In genomic region chr12:9848899-9849298, GRCh38 we compare ENCODE assay signal across 23 cellular contexts. TPM values are rescaled to one million over a fixed set of nuclear protein-coding genes. Genes with fewer than 3 reads are reported as not detected.
A peak's percentile ranks its signal among the peaks of the same experiment; 100 is the strongest.
DNase-seq lines count a peak whose midpoint lies in the region; ATAC-seq, FAIRE-seq and TF ChIP-seq lines count a peak whose summit lies in the region.
"Had no signal": no experiment of that assay in that cellular context is flagged by ENCODE, and none has a peak within 500 bp of the region (broad histone marks: within the 10 kb centered on the region; RNA-seq: fewer than 3 reads in every experiment).

No MANE protein-coding gene starts in this region.

- no peak overlapping the region for H2BK15ac ChIP-seq in H9 (ENCODE audit: low read depth, low read length)

- H4K5ac ChIP-seq in H9 (ENCODE audit: insufficient read length, low read depth, low read length) = no peak overlapping the region

- H3K9me3 ChIP-seq in H9 (ENCODE audit: control insufficient read depth, low read depth, low read length) (no peaks in the 10 kb centered on the region), kidney (ENCODE audit: control insufficient read depth in 1 of 2, low read length in 2 of 2) (no peaks in the 10 kb centered on the region), BE2C (no peaks in the 10 kb centered on the region)
- H3K9me3 ChIP-seq in CD8-positive, alpha-beta memory T cell (ENCODE audit: low read length) = no peaks in the 10 kb centered on the region
- H3K9me3 ChIP-seq: BLaER1 had no signal

- FAIRE-seq in kidney (lab: Jason Lieb, UNC) = no peak
- FAIRE-seq: D721Med, GM12878, H1 had no signal

- peaks cover 1% of the 10 kb centered on the region; the same call in 1 of the 2 replicates for H3K27me3 Mint-ChIP-seq in H9 (ENCODE audit: low read depth)
- no peaks in the 10 kb centered on the region for H3K27me3 Mint-ChIP-seq in central memory CD8-positive, alpha-beta T cell
- no peaks in the 10 kb centered on the region for H3K27me3 Mint-ChIP-seq in natural killer cell treated with Interleukin-12 subunit alpha and Interleukin-12 subunit beta and Interleukin-15 and Interleukin-18, amount 100 ng/mL, for 72 hours
- no peaks in the 10 kb centered on the region for H3K27me3 Mint-ChIP-seq in CD8-positive, alpha-beta memory T cell
- H3K27me3 Mint-ChIP-seq in stimulated activated naive B cell treated with anti-CD40 and anti-IgM and Interleukin-4, amounts not matched to agents 10 μg/mL and 1 μg/mL and 100 μg/mL, for 72 hours = peaks cover 0 to 4% of the 10 kb centered on the region in 2 donors

- no peak overlapping the region for H2AFZ ChIP-seq in H9 (ENCODE audit: low read length)

- H3K4me1 ChIP-seq in H9 (ENCODE audit: insufficient read depth, low read length) (no peaks in the 10 kb centered on the region; the same call in 1 of the 2 replicates), kidney (ENCODE audit: control insufficient read depth in 1 of 2, insufficient read depth in 1 of 2, low read depth in 1 of 2, low read length in 2 of 2) (no peaks in the 10 kb centered on the region), BE2C (no peaks in the 10 kb centered on the region)
- peaks cover 2% of the 10 kb centered on the region for H3K4me1 ChIP-seq in CD8-positive, alpha-beta memory T cell (ENCODE audit: insufficient read depth, low read length)
- H3K4me1 ChIP-seq: BLaER1 had no signal

- POLR2A ChIA-PET in CD8-positive, alpha-beta memory T cell (lab: Charles Lee) = interaction anchor here (0.6 to 1.1 kb wide), 2 partner anchors 20 to 131 kb away, joined by 3 to 4 read pairs; partner anchors contain the start of gene CLEC2B

- H3T11ph ChIP-seq in H9 (ENCODE audit: low read length) = no peak overlapping the region

- H3K18ac ChIP-seq in H9 (ENCODE audit: insufficient read length, low read depth, low read length) = no peak overlapping the region

- no peak overlapping the region for H3K4me3 Mint-ChIP-seq in H9
- peak overlapping the region; percentile 28 for H3K4me3 Mint-ChIP-seq in central memory CD8-positive, alpha-beta T cell
- H3K4me3 Mint-ChIP-seq in natural killer cell treated with Interleukin-12 subunit alpha and Interleukin-12 subunit beta and Interleukin-15 and Interleukin-18, amount 100 ng/mL, for 72 hours = peak overlapping the region; percentile 81
- no peak overlapping the region for H3K4me3 Mint-ChIP-seq in CD8-positive, alpha-beta memory T cell
- no peak overlapping the region for H3K4me3 Mint-ChIP-seq in stimulated activated naive B cell treated with anti-CD40 and anti-IgM and Interleukin-4, amounts not matched to agents 10 μg/mL and 1 μg/mL and 100 μg/mL, for 72 hours
- H3K4me3 Mint-ChIP-seq: CD4-positive, CD25-positive, alpha-beta regulatory T cell; CD8-positive, alpha-beta T cell had no signal

- peaks cover 10% of the 10 kb centered on the region in 2 experiments for H3K4me1 Mint-ChIP-seq in H9
- H3K4me1 Mint-ChIP-seq in central memory CD8-positive, alpha-beta T cell = peaks cover 42% of the 10 kb centered on the region
- H3K4me1 Mint-ChIP-seq in natural killer cell treated with Interleukin-12 subunit alpha and Interleukin-12 subunit beta and Interleukin-15 and Interleukin-18, amount 100 ng/mL, for 72 hours (ENCODE audit: low read depth in 2 of 2) = peaks cover 63 to 74% of the 10 kb centered on the region in 2 donors
- peaks cover 12 to 20% (median 18%) of the 10 kb centered on the region in 3 donors for H3K4me1 Mint-ChIP-seq in CD8-positive, alpha-beta memory T cell
- no peaks in the 10 kb centered on the region for H3K4me1 Mint-ChIP-seq in stimulated activated naive B cell treated with anti-CD40 and anti-IgM and Interleukin-4, amounts not matched to agents 10 μg/mL and 1 μg/mL and 100 μg/mL, for 72 hours

- H4K20me1 ChIP-seq in H9 (ENCODE audit: control insufficient read depth, insufficient read depth, insufficient read length) = no peaks in the 10 kb centered on the region
- H4K20me1 ChIP-seq: BLaER1 had no signal

- no peak overlapping the region for H2BK20ac ChIP-seq in H9 (ENCODE audit: low read depth, low read length, poor library complexity, severe bottlenecking)

- H2BK5ac ChIP-seq in H9 (ENCODE audit: insufficient read length, low read length) = no peak overlapping the region

- no peaks in the 10 kb centered on the region for H3K9me3 Mint-ChIP-seq in H9
- H3K9me3 Mint-ChIP-seq in central memory CD8-positive, alpha-beta T cell = peaks cover 20% of the 10 kb centered on the region
- peaks cover 15% of the 10 kb centered on the region for H3K9me3 Mint-ChIP-seq in natural killer cell treated with Interleukin-12 subunit alpha and Interleukin-12 subunit beta and Interleukin-15 and Interleukin-18, amount 100 ng/mL, for 72 hours
- H3K9me3 Mint-ChIP-seq in CD8-positive, alpha-beta memory T cell = peaks cover 24 to 43% (median 35%) of the 10 kb centered on the region in 5 donors
- H3K9me3 Mint-ChIP-seq in stimulated activated naive B cell treated with anti-CD40 and anti-IgM and Interleukin-4, amounts not matched to agents 10 μg/mL and 1 μg/mL and 100 μg/mL, for 72 hours = peaks cover 15% of the 10 kb centered on the region in 2 donors

- no peak overlapping the region for H4K8ac ChIP-seq in H9 (replicated peaks; ENCODE audit: insufficient read length, low read depth, low read length)

- H3K79me1 ChIP-seq in H9 (ENCODE audit: insufficient read depth, low read depth, low read length, poor library complexity, severe bottlenecking) = no peaks in the 10 kb centered on the region

- intact Hi-C loops in kidney (cut with DNase I) = no loop called here

- H3K27ac ChIP-seq in H9 (ENCODE audit: insufficient read length, low read depth, low read length) = no peak overlapping the region
- H3K27ac ChIP-seq in kidney (ENCODE audit: low read depth in 2 of 2, low read length in 2 of 2) = no peak overlapping the region
- no peak overlapping the region for H3K27ac ChIP-seq in CD8-positive, alpha-beta memory T cell (ENCODE audit: low read depth, low read length)
- H3K27ac ChIP-seq: BLaER1, C4-2B had no signal

- WGBS in H9 (ENCODE audit: extremely low coverage, insufficient read length, low lambda C conversion rate) = no CpG with 5 or more reads among the region's 5 CpGs

- TF ChIP-seq CTCF in H9 (conservative IDR thresholded peaks at IDR 0.05) = no peak
- TF ChIP-seq CTCF in kidney (IDR thresholded peaks at IDR 0.05; ENCODE audit: borderline replicate concordance, extremely low read depth, insufficient read depth) = no peak
- no peak for TF ChIP-seq CTCF in BE2C (IDR thresholded peaks at IDR 0.05; ENCODE audit: low read depth, low read length)

- H3K23ac ChIP-seq in H9 (ENCODE audit: insufficient read length, low read depth, low read length) = no peak overlapping the region

- no peak overlapping the region for H4K91ac ChIP-seq in H9 (ENCODE audit: insufficient read length, low read depth, low read length)

- no peak overlapping the region for H3K9ac ChIP-seq in H9 (ENCODE audit: extremely low read depth, insufficient read length, low read length)
- H3K9ac ChIP-seq in kidney (ENCODE audit: low read length in 2 of 2) = no peak overlapping the region
- H3K9ac ChIP-seq: BLaER1 had no signal

- no peaks in the 10 kb centered on the region for H3K79me2 ChIP-seq in H9 (ENCODE audit: insufficient read depth, low read length)

- CTCF ChIA-PET in CD8-positive, alpha-beta memory T cell (lab: Charles Lee) = no interaction called here

- no peak overlapping the region for H3K14ac ChIP-seq in H9 (ENCODE audit: insufficient read depth, low read length)

- DNase-seq in H9 = peak; percentile 34
- DNase-seq in central memory CD8-positive, alpha-beta T cell (ENCODE audit: low spot score in 2 of 2) = no peak
- peak; percentile 35 for DNase-seq in kidney
- DNase-seq in natural killer cell treated with Interleukin-12 subunit alpha and Interleukin-12 subunit beta and Interleukin-15 and Interleukin-18, amount 100 ng/mL, for 72 hours (ENCODE audit: low spot score) = no peak
- no peak for DNase-seq in CD8-positive, alpha-beta memory T cell
- DNase-seq in BE2C = no peak
- DNase-seq in stimulated activated naive B cell treated with anti-CD40 and anti-IgM and Interleukin-4, amounts not matched to agents 10 μg/mL and 1 μg/mL and 100 μg/mL, for 72 hours = no peak
- DNase-seq: CD4-positive, CD25-positive, alpha-beta regulatory T cell; CD8-positive, alpha-beta T cell; DMS 273 treated with DMSO at 0.1 percent for 48 hours; DMS79; EL; GDM1; H7 had no signal

- no peak overlapping the region for H3K56ac ChIP-seq in H9 (ENCODE audit: insufficient read length, low read depth, low read length)

- H3K36me3 Mint-ChIP-seq in H9 (ENCODE audit: insufficient read depth in 1 of 3, low read depth in 3 of 3) = no peaks in the 10 kb centered on the region
- H3K36me3 Mint-ChIP-seq in central memory CD8-positive, alpha-beta T cell (ENCODE audit: insufficient read depth) = peaks cover 53% of the 10 kb centered on the region
- H3K36me3 Mint-ChIP-seq in natural killer cell treated with Interleukin-12 subunit alpha and Interleukin-12 subunit beta and Interleukin-15 and Interleukin-18, amount 100 ng/mL, for 72 hours = peaks cover 45% of the 10 kb centered on the region
- H3K36me3 Mint-ChIP-seq in CD8-positive, alpha-beta memory T cell = peaks cover 32 to 73% (median 55%) of the 10 kb centered on the region in 3 donors
- peaks cover 26 to 59% of the 10 kb centered on the region in 2 donors for H3K36me3 Mint-ChIP-seq in stimulated activated naive B cell treated with anti-CD40 and anti-IgM and Interleukin-4, amounts not matched to agents 10 μg/mL and 1 μg/mL and 100 μg/mL, for 72 hours

- no peak overlapping the region for H2BK12ac ChIP-seq in H9 (ENCODE audit: insufficient read length, low read depth, low read length)

- H3K36me3 ChIP-seq in kidney (ENCODE audit: control insufficient read depth in 1 of 2, insufficient read depth in 2 of 2, low read length in 2 of 2) (no peaks in the 10 kb centered on the region), BE2C (no peaks in the 10 kb centered on the region)
- peaks cover 7% of the 10 kb centered on the region for H3K36me3 ChIP-seq in CD8-positive, alpha-beta memory T cell (ENCODE audit: insufficient read depth, low read length)
- H3K36me3 ChIP-seq: BLaER1 had no signal

- no peak overlapping the region for H3K4ac ChIP-seq in H9 (ENCODE audit: low read depth, low read length)

- no peak for ATAC-seq in central memory CD8-positive, alpha-beta T cell (replicated peaks; ENCODE audit: extremely low read depth, poor library complexity, severe bottlenecking)
- no peak for ATAC-seq in natural killer cell treated with Interleukin-12 subunit alpha and Interleukin-12 subunit beta and Interleukin-15 and Interleukin-18, amount 100 ng/mL, for 72 hours
- ATAC-seq in GM18873 (IDR thresholded peaks at IDR 0.05; ENCODE audit: low FRiP score, unreplicated experiment) = no peak
- no peak for ATAC-seq in stimulated activated naive B cell treated with anti-CD40 and anti-IgM and Interleukin-4, amounts not matched to agents 10 μg/mL and 1 μg/mL and 100 μg/mL, for 72 hours (replicated peaks)
- ATAC-seq: CD8-positive, alpha-beta T cell; GM12878; HCT116 had no signal

- H3K4me3 ChIP-seq in kidney (ENCODE audit: low read length in 2 of 2) (no peak overlapping the region), BE2C (ENCODE audit: low read depth, low read length) (no peak overlapping the region)
- no peak overlapping the region for H3K4me3 ChIP-seq in CD8-positive, alpha-beta memory T cell (ENCODE audit: low read length)
- H3K4me3 ChIP-seq: BLaER1, GM12878 had no signal

- no peak overlapping the region for H3K4me2 ChIP-seq in H9 (ENCODE audit: insufficient read depth, insufficient read length, low read length)
- H3K4me2 ChIP-seq: BLaER1 had no signal

- no peak overlapping the region for H2BK120ac ChIP-seq in H9 (ENCODE audit: low read depth, low read length, poor library complexity, severe bottlenecking)

- no peaks in the 10 kb centered on the region for H3K23me2 ChIP-seq in H9 (ENCODE audit: insufficient read length, low read depth, low read length, poor library complexity, severe bottlenecking)

- no peak overlapping the region for H3K27ac Mint-ChIP-seq in H9
- H3K27ac Mint-ChIP-seq in central memory CD8-positive, alpha-beta T cell (ENCODE audit: low read depth) = no peak overlapping the region
- H3K27ac Mint-ChIP-seq in natural killer cell treated with Interleukin-12 subunit alpha and Interleukin-12 subunit beta and Interleukin-15 and Interleukin-18, amount 100 ng/mL, for 72 hours = peak overlapping the region; percentile 81 to 84
- no peak overlapping the region for H3K27ac Mint-ChIP-seq in CD8-positive, alpha-beta memory T cell
- no peak overlapping the region for H3K27ac Mint-ChIP-seq in stimulated activated naive B cell treated with anti-CD40 and anti-IgM and Interleukin-4, amounts not matched to agents 10 μg/mL and 1 μg/mL and 100 μg/mL, for 72 hours
- H3K27ac Mint-ChIP-seq: CD4-positive, CD25-positive, alpha-beta regulatory T cell; CD8-positive, alpha-beta T cell had no signal

- no peak overlapping the region for H2AK5ac ChIP-seq in H9 (ENCODE audit: insufficient read length, low read length)

- H3K27me3 ChIP-seq in H9 (ENCODE audit: insufficient read depth, low read length) (no peaks in the 10 kb centered on the region), BE2C (no peaks in the 10 kb centered on the region; the same call in 1 of the 2 replicates)
- H3K27me3 ChIP-seq in CD8-positive, alpha-beta memory T cell (ENCODE audit: insufficient read depth, low read length, poor library complexity, severe bottlenecking) = no peaks in the 10 kb centered on the region
- H3K27me3 ChIP-seq: BLaER1 had no signal

RNA-seq across cellular contexts. Expression of gene CLEC2B, which starts 20.3 kb away (rescaled TPM):
- total RNA-seq in H9 (2021) (not detected in 2 replicates), kidney (11.8 TPM)
- 7.0 TPM for polyA plus RNA-seq in kidney (ENCODE audit: insufficient read depth, low read depth, low replicate concordance)
- 10 to 100 TPM; 26.7 to 70.3 TPM for total RNA-seq in natural killer cell treated with Interleukin-12 subunit alpha and Interleukin-12 subunit beta and Interleukin-15 and Interleukin-18, amount 100 ng/mL, for 72 hours
- total RNA-seq in CD8-positive, alpha-beta memory T cell = 10 to 100 TPM; 13.7 to 16.5 TPM
- 72.9 TPM for polyA plus RNA-seq in CD8-positive, alpha-beta memory T cell
- polyA plus RNA-seq in BE2C (2012; ENCODE audit: insufficient read depth, insufficient read length, low read depth) = not detected
- total RNA-seq: H1, H7 had no signal
- polyA plus RNA-seq: H1 had no signal

RNA-seq across cellular contexts. Expression of gene KLRF1, which starts 21.6 kb away (rescaled TPM):
- not detected in 2 replicates for total RNA-seq in H9 (2021)
- 2.0 TPM for total RNA-seq in kidney
- 2.0 TPM for polyA plus RNA-seq in kidney (ENCODE audit: insufficient read depth, low read depth, low replicate concordance)
- 1 to 10 TPM; 1.7 to 2.1 TPM for total RNA-seq in natural killer cell treated with Interleukin-12 subunit alpha and Interleukin-12 subunit beta and Interleukin-15 and Interleukin-18, amount 100 ng/mL, for 72 hours
- total RNA-seq in CD8-positive, alpha-beta memory T cell = not detected
- 52.1 TPM for polyA plus RNA-seq in CD8-positive, alpha-beta memory T cell
- polyA plus RNA-seq in BE2C (2012; ENCODE audit: insufficient read depth, insufficient read length, low read depth) = not detected
- total RNA-seq: A172; A673; CD4-positive, CD25-positive, alpha-beta regulatory T cell; H1 had no signal
- polyA plus RNA-seq: H1 had no signal

RNA-seq across cellular contexts. Expression of gene KLRF2, which starts 32.4 kb away (rescaled TPM):
- total RNA-seq in H9 (2021) (not detected in 2 replicates), kidney (not detected)
- not detected for polyA plus RNA-seq in kidney (ENCODE audit: insufficient read depth, low read depth, low replicate concordance)
- total RNA-seq in natural killer cell treated with Interleukin-12 subunit alpha and Interleukin-12 subunit beta and Interleukin-15 and Interleukin-18, amount 100 ng/mL, for 72 hours = not detected
- not detected for total RNA-seq in CD8-positive, alpha-beta memory T cell
- polyA plus RNA-seq in CD8-positive, alpha-beta memory T cell = not detected
- not detected for polyA plus RNA-seq in BE2C (2012; ENCODE audit: insufficient read depth, insufficient read length, low read depth)
- total RNA-seq: A172; A673; CD4-positive, CD25-positive, alpha-beta regulatory T cell; CD8-positive, alpha-beta T cell; GM12878; H1; H7 had no signal
- polyA plus RNA-seq: CD4-positive, CD25-positive, alpha-beta regulatory T cell; H1 had no signal

Comparison
In these comparisons a context has a peak if more than half of its experiments do, and no peak if none do; other contexts are left out.
1. DNase-seq: peak in H9 (single experiment) and kidney (single experiment); none in central memory CD8-positive, alpha-beta T cell (0 of 2), natural killer cell treated with Interleukin-12 subunit alpha and Interleukin-12 subunit beta and Interleukin-15 and Interleukin-18, amount 100 ng/mL, for 72 hours (single experiment), CD8-positive, alpha-beta memory T cell (0 of 5), BE2C (single experiment) and stimulated activated naive B cell treated with anti-CD40 and anti-IgM and Interleukin-4, amounts not matched to agents 10 μg/mL and 1 μg/mL and 100 μg/mL, for 72 hours (single experiment).
2. H3K27ac Mint-ChIP-seq: peak in natural killer cell treated with Interleukin-12 subunit alpha and Interleukin-12 subunit beta and Interleukin-15 and Interleukin-18, amount 100 ng/mL, for 72 hours (2 of 2); none in H9 (0 of 3), central memory CD8-positive, alpha-beta T cell (single experiment), CD8-positive, alpha-beta memory T cell (0 of 8) and stimulated activated naive B cell treated with anti-CD40 and anti-IgM and Interleukin-4, amounts not matched to agents 10 μg/mL and 1 μg/mL and 100 μg/mL, for 72 hours (single experiment).
3. H3K4me3 Mint-ChIP-seq: peak in central memory CD8-positive, alpha-beta T cell (single experiment) and natural killer cell treated with Interleukin-12 subunit alpha and Interleukin-12 subunit beta and Interleukin-15 and Interleukin-18, amount 100 ng/mL, for 72 hours (single experiment); none in H9 (0 of 2), CD8-positive, alpha-beta memory T cell (0 of 7) and stimulated activated naive B cell treated with anti-CD40 and anti-IgM and Interleukin-4, amounts not matched to agents 10 μg/mL and 1 μg/mL and 100 μg/mL, for 72 hours (0 of 2).
4. RNA of gene CLEC2B, which starts 20.3 kb away (total RNA-seq): 26.7 to 70.3 TPM in natural killer cell treated with Interleukin-12 subunit alpha and Interleukin-12 subunit beta and Interleukin-15 and Interleukin-18, amount 100 ng/mL, for 72 hours, 13.7 to 16.5 TPM in CD8-positive, alpha-beta memory T cell and 11.8 TPM in kidney (single experiment); not detected in H9; every median in the first group is over 10 times any median in the second.